30 cellular contexts compared by ENCODE assay signal in genomic region chr11:65844231-65844872, GRCh38. TPM values are rescaled to one million over a fixed set of nuclear protein-coding genes. Genes with fewer than 3 reads are reported as not detected.
"Had no signal": no experiment of that assay in that cellular context is flagged by ENCODE, and none has a peak within 500 bp of the region (broad histone marks: within the 10 kb centered on the region; RNA-seq: fewer than 3 reads in every experiment).

No MANE protein-coding gene starts in this region.

- H3K4me1 ChIP-seq: breast epithelium, esophagus muscularis mucosa, heart right ventricle, left lung, lower lobe of right lung, prostate gland, sigmoid colon, tibial nerve had no signal

- ATAC-seq: activated CD4-positive, alpha-beta T cell treated with anti-CD3 and anti-CD28 coated beads for 36 hours; activated CD8-positive, alpha-beta memory T cell treated with anti-CD3 and anti-CD28 coated beads, Interleukin-2, amount 10 ng/mL, durations not matched to agents 7 days and 5 days; activated CD8-positive, alpha-beta T cell treated with anti-CD3 and anti-CD28 coated beads, Interleukin-2, amount 10 ng/mL, durations not matched to agents 7 days and 5 days; activated naive CD4-positive, alpha-beta T cell treated with anti-CD3 and anti-CD28 coated beads, Interleukin-2, amount 50 U/mL, for 72 hours; heart right ventricle; left lung; lower lobe of right lung; stimulated activated naive B cell treated with anti-CD40 and anti-IgM and Interleukin-4, amounts not matched to agents 10 μg/mL and 1 μg/mL and 100 μg/mL, for 72 hours; T-cell had no signal

- H3K27me3 ChIP-seq: breast epithelium, esophagus muscularis mucosa, heart right ventricle, left lung, sigmoid colon, tibial nerve had no signal

- H3K9me3 ChIP-seq: breast epithelium, esophagus muscularis mucosa, heart right ventricle, left lung, lower lobe of right lung, prostate gland, sigmoid colon, tibial nerve had no signal

- H3K4me2 ChIP-seq: smooth muscle cell had no signal

- DNase-seq: activated CD4-positive, alpha-beta T cell treated with anti-CD3 and anti-CD28 coated beads for 36 hours; activated CD4-positive, CD25-positive, alpha-beta regulatory T cell; activated CD8-positive, alpha-beta memory T cell treated with anti-CD3 and anti-CD28 coated beads, Interleukin-2, amount 10 ng/mL, durations not matched to agents 7 days and 5 days; activated CD8-positive, alpha-beta T cell treated with anti-CD3 and anti-CD28 coated beads, Interleukin-2, amount 10 ng/mL, durations not matched to agents 7 days and 5 days; activated naive CD4-positive, alpha-beta T cell; activated T-cell treated with anti-CD3 and anti-CD28 coated beads, Interleukin-2, amount 50 U/mL, for 48 hours; central memory CD4-positive, alpha-beta T cell; endodermal cell; foreskin melanocyte; heart right ventricle; kidney glomerular epithelial cell; left lung; lower lobe of right lung; mesenchymal stem cell; retina; sigmoid colon; stimulated activated CD4-positive, alpha-beta T cell treated with anti-CD3 and anti-CD28 coated beads, Interleukin-15, amount 100 ng/mL, for 24 hours; stimulated activated CD4-positive, alpha-beta T cell treated with anti-CD3 and anti-CD28 coated beads, Interleukin-2, amount 100 ng/mL, for 24 hours; stimulated activated naive B cell treated with anti-CD40 and anti-IgM and Interleukin-4, amounts not matched to agents 10 μg/mL and 1 μg/mL and 100 μg/mL, for 72 hours; T-cell had no signal

- H3K27ac ChIP-seq: breast epithelium, esophagus muscularis mucosa, heart right ventricle, left lung, lower lobe of right lung, prostate gland, sigmoid colon, tibial nerve had no signal

- H3K36me3 ChIP-seq: breast epithelium, esophagus muscularis mucosa, heart right ventricle, left lung, lower lobe of right lung, prostate gland, sigmoid colon, tibial nerve had no signal

- H3K4me3 ChIP-seq: breast epithelium, esophagus muscularis mucosa, heart right ventricle, left lung, lower lobe of right lung, prostate gland, sigmoid colon, smooth muscle cell, tibial nerve had no signal

RNA-seq across cellular contexts. Expression of gene SNX32, which starts 10.6 kb away (rescaled TPM):
- total RNA-seq: glomerular endothelial cell, mononuclear cell had no signal

RNA-seq across cellular contexts. Expression of gene CTSW, which starts 35.3 kb away (rescaled TPM):
- total RNA-seq: endodermal cell, osteoblast, smooth muscle cell, temporal lobe had no signal
- polyA plus RNA-seq: smooth muscle cell had no signal
